In genomic region chr12:111643428-111643826, GRCh38 we compare ENCODE assay signal across 13 cellular contexts. TPM values are rescaled to one million over a fixed set of nuclear protein-coding genes. Genes with fewer than 3 reads are reported as not detected.
DNase-seq lines count a peak whose midpoint lies in the region; ATAC-seq and TF ChIP-seq lines count a peak whose summit lies in the region.
"Had no signal": no experiment of that assay in that cellular context is flagged by ENCODE, and none has a peak within 500 bp of the region (broad histone marks: within the 10 kb centered on the region; RNA-seq: fewer than 3 reads in every experiment).

No MANE protein-coding gene starts in this region.

- peaks cover 40% of the 10 kb centered on the region for H3K36me3 Mint-ChIP-seq in stimulated activated memory B cell treated with anti-CD40 and anti-IgM and Interleukin-4, amounts not matched to agents 10 μg/mL and 1 μg/mL and 100 μg/mL, for 72 hours

- H3K9me3 Mint-ChIP-seq in stimulated activated memory B cell treated with anti-CD40 and anti-IgM and Interleukin-4, amounts not matched to agents 10 μg/mL and 1 μg/mL and 100 μg/mL, for 72 hours: no peaks in the 10 kb centered on the region
- H3K9me3 Mint-ChIP-seq: stimulated activated naive CD8-positive, alpha-beta T cell treated with anti-CD3 and anti-CD28 coated beads, Interleukin-15, Interleukin-2, amounts not matched to agents 100 ng/mL and 50 ng/mL, for 24 hours had no signal

- H3K4me3 ChIP-seq in choroid plexus epithelial cell (ENCODE audit: low read depth, low read length): no peak overlapping the region
- H3K4me3 ChIP-seq in left lung: no peak overlapping the region
- no peak overlapping the region for H3K4me3 ChIP-seq in testis

- intact Hi-C loops in left lung (cut with DNase I) (no loop called here), testis (cut with DNase I; ENCODE audit: low total_unique reads) (no loop called here)

- TF ChIP-seq POLR2A in testis (IDR thresholded peaks at IDR 0.05): no peak

- 33 to 45% methylated on average over 3 of the region's 3 CpGs for WGBS in testis, 2 donors

- H3K4me3 Mint-ChIP-seq in stimulated activated memory B cell treated with anti-CD40 and anti-IgM and Interleukin-4, amounts not matched to agents 10 μg/mL and 1 μg/mL and 100 μg/mL, for 72 hours: no peak overlapping the region
- H3K4me3 Mint-ChIP-seq: stimulated activated naive CD8-positive, alpha-beta T cell treated with anti-CD3 and anti-CD28 coated beads, Interleukin-15, Interleukin-2, amounts not matched to agents 100 ng/mL and 50 ng/mL, for 24 hours had no signal

- H3K4me1 ChIP-seq in left lung (no peaks in the 10 kb centered on the region), testis (peaks cover 36% of the 10 kb centered on the region)

- H3K27me3 Mint-ChIP-seq in stimulated activated memory B cell treated with anti-CD40 and anti-IgM and Interleukin-4, amounts not matched to agents 10 μg/mL and 1 μg/mL and 100 μg/mL, for 72 hours: no peaks in the 10 kb centered on the region
- H3K27me3 Mint-ChIP-seq: stimulated activated naive CD8-positive, alpha-beta T cell treated with anti-CD3 and anti-CD28 coated beads, Interleukin-15, Interleukin-2, amounts not matched to agents 100 ng/mL and 50 ng/mL, for 24 hours had no signal

- ATAC-seq in left lung: peak; percentile 48
- no peak for ATAC-seq in stimulated activated memory B cell treated with anti-CD40 and anti-IgM and Interleukin-4, amounts not matched to agents 10 μg/mL and 1 μg/mL and 100 μg/mL, for 72 hours

- no peaks in the 10 kb centered on the region for H3K4me1 Mint-ChIP-seq in stimulated activated memory B cell treated with anti-CD40 and anti-IgM and Interleukin-4, amounts not matched to agents 10 μg/mL and 1 μg/mL and 100 μg/mL, for 72 hours

- H3K27ac ChIP-seq in left lung (peak overlapping the region in 1 of 2 donors; percentile 79), testis (peak overlapping the region; percentile 60 to 81)

- peaks cover 0 to 78% of the 10 kb centered on the region in 2 donors for H3K36me3 ChIP-seq in left lung
- H3K36me3 ChIP-seq in testis (ENCODE audit: low read depth, missing control alignments): no peaks in the 10 kb centered on the region

- DNase-seq in NCI-H2029 (lab: John Stamatoyannopoulos, UW) (peak; percentile 52), choroid plexus epithelial cell (ENCODE audit: low read depth) (peak; percentile 63), left lung (peak in 1 of 2 donors; percentile 43), testis (peak; percentile 39), SHP77 treated with DMSO at 0.1 percent for 48 hours (lab: John Stamatoyannopoulos, UW) (no peak), NCI-H226 (no peak), NCI-H446 (lab: John Stamatoyannopoulos, UW) (no peak)
- DNase-seq: KG1, mammary epithelial cell, NCI-H748 treated with DMSO at 0.1 percent for 48 hours, T-helper 2 cell had no signal

- no peaks in the 10 kb centered on the region for H3K27me3 ChIP-seq in left lung
- no peaks in the 10 kb centered on the region for H3K27me3 ChIP-seq in testis

- H3K9me3 ChIP-seq in left lung (no peaks in the 10 kb centered on the region), testis (no peaks in the 10 kb centered on the region)

- H3K27ac Mint-ChIP-seq in stimulated activated memory B cell treated with anti-CD40 and anti-IgM and Interleukin-4, amounts not matched to agents 10 μg/mL and 1 μg/mL and 100 μg/mL, for 72 hours: no peak overlapping the region
- H3K27ac Mint-ChIP-seq: stimulated activated naive CD8-positive, alpha-beta T cell treated with anti-CD3 and anti-CD28 coated beads, Interleukin-15, Interleukin-2, amounts not matched to agents 100 ng/mL and 50 ng/mL, for 24 hours had no signal

- TF ChIP-seq CTCF in choroid plexus epithelial cell (conservative IDR thresholded peaks at IDR 0.05; ENCODE audit: low read depth, low read length) (no peak), left lung (IDR thresholded peaks at IDR 0.05) (no peak), testis (IDR thresholded peaks at IDR 0.05) (no peak)

RNA-seq across cellular contexts. Expression of gene BRAP, which starts 42.3 kb away (rescaled TPM):
- total RNA-seq in left lung: 10 to 100 TPM; 15.2 to 15.3 TPM
- 10 to 100 TPM; 71.4 to 99.1 TPM for total RNA-seq in testis
- polyA plus RNA-seq in testis (ENCODE audit: insufficient read depth, low read depth, low replicate concordance): 167 TPM

RNA-seq across cellular contexts. Expression of gene ACAD10, which starts 42.4 kb away (rescaled TPM):
- 10 to 100 TPM; 19.8 to 23.3 TPM for total RNA-seq in left lung
- total RNA-seq in testis: 10 to 100 TPM; 58.2 to 65.7 TPM
- polyA plus RNA-seq in testis (ENCODE audit: insufficient read depth, low read depth, low replicate concordance): 35.2 TPM

RNA-seq across cellular contexts. Expression of gene ATXN2, which starts 44.3 kb away (rescaled TPM):
- 10 to 100 TPM; 60.9 to 63.3 TPM for total RNA-seq in left lung
- total RNA-seq in testis: 100 to 1,000 TPM; 145 to 165 TPM
- 61.4 TPM for polyA plus RNA-seq in testis (ENCODE audit: insufficient read depth, low read depth, low replicate concordance)

Comparison
In these comparisons a context has a peak if more than half of its experiments do, and no peak if none do; other contexts are left out.
1. DNase-seq: peak in NCI-H2029 (single experiment), choroid plexus epithelial cell (single experiment) and testis (single experiment); none in SHP77 treated with DMSO at 0.1 percent for 48 hours (single experiment), NCI-H226 (single experiment) and NCI-H446 (0 of 2).
2. RNA of gene BRAP, which starts 42.3 kb away (total RNA-seq): 71.4 to 99.1 TPM in testis; 15.2 to 15.3 TPM in left lung; every median in the first group is over 4 times any median in the second.